Comparison of ENCODE assay signal across 2 cellular contexts in the genomic region with DNA sequence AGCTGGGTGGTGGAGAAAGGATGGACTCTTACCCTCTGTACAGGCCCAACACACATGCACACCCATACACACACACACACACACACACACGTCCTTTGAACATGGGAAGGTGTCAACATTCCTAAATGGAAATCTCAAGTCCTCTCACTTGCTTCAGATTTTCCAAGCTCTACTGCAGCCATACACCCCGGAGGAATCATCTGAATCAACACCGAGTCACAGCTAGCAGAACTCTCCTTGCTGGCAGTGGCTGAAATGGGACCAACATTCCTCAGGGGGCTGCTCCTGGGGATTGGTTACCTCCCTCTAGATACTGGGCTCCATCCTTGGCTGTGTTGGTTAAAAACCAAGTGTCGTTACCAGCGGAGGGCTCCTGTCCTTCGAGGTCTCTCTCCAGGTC.
TF ChIP-seq lines count a peak whose summit lies in the region.

No MANE protein-coding gene starts in this region.

TF ChIP-seq in IMR-90, 13 proteins besides CTCF, POLR2A, EP300 and RAD21 (continued from another document):
- TF ChIP-seq USF2 (IDR thresholded peaks at IDR 0.05; ENCODE audit: low read depth, low read length) (no peak), CHD1 (IDR thresholded peaks at IDR 0.05; ENCODE audit: low read depth, low read length) (no peak), FOS (IDR thresholded peaks at IDR 0.05; ENCODE audit: low read depth, low read length) (no peak), CEBPB (IDR thresholded peaks at IDR 0.05; ENCODE audit: low read depth, low read length) (no peak), NFE2L2 (IDR thresholded peaks at IDR 0.05; ENCODE audit: low read depth, low read length) (no peak), BHLHE40 (IDR thresholded peaks at IDR 0.05; ENCODE audit: low read depth, low read length) (no peak)
- TF ChIP-seq, protein P1, sequence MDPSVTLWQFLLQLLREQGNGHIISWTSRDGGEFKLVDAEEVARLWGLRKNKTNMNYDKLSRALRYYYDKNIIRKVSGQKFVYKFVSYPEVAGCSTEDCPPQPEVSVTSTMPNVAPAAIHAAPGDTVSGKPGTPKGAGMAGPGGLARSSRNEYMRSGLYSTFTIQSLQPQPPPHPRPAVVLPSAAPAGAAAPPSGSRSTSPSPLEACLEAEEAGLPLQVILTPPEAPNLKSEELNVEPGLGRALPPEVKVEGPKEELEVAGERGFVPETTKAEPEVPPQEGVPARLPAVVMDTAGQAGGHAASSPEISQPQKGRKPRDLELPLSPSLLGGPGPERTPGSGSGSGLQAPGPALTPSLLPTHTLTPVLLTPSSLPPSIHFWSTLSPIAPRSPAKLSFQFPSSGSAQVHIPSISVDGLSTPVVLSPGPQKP (IDR thresholded peaks at IDR 0.05; ENCODE audit: borderline replicate concordance, low read depth, low read length), result no peak

TF ChIP-seq in WTC11, 78 proteins besides CTCF, POLR2A, EP300 and RAD21 (continued from another document):
- no peak for TF ChIP-seq OVOL2 (CRISPR knock-in tag; IDR thresholded peaks at IDR 0.05; ENCODE audit: borderline replicate concordance)
